Comparison of ENCODE assay signal across 30 cellular contexts in genomic region chr13:101728021-101728420, GRCh38.
"Had no signal": no experiment of that assay in that cellular context is flagged by ENCODE, and none has a peak within 500 bp of the region (broad histone marks: within the 10 kb centered on the region; RNA-seq: fewer than 3 reads in every experiment).

No MANE protein-coding gene starts in this region.

- H3K36me3 ChIP-seq: adrenal gland, breast epithelium, cardiac muscle cell had no signal

- H3K27me3 ChIP-seq: adrenal gland, ascending aorta, body of pancreas, brain microvascular endothelial cell, breast epithelium had no signal

- H3K9me3 ChIP-seq: adrenal gland, ascending aorta, body of pancreas, breast epithelium had no signal

- DNase-seq: activated effector memory CD4-positive, alpha-beta T cell treated with anti-CD3 and anti-CD28 coated beads, Interleukin-2, amount 50 U/mL, for 16 hours; activated effector memory CD4-positive, alpha-beta T cell treated with Interleukin-2 at 50 U/mL for 16 hours; activated gamma-delta T cell; activated gamma-delta T cell treated with Interleukin-2 at 50 U/mL for 16 hours; activated naive CD4-positive, alpha-beta T cell; activated naive CD4-positive, alpha-beta T cell treated with anti-CD3 and anti-CD28 coated beads for 36 hours; activated naive CD4-positive, alpha-beta T cell treated with anti-CD3 and anti-CD28 coated beads, Interleukin-2, amount 10 ng/mL, durations not matched to agents 7 days and 5 days; activated naive CD4-positive, alpha-beta T cell treated with anti-CD3 and anti-CD28 coated beads, Interleukin-2, amount 50 U/mL, for 16 hours; activated naive CD4-positive, alpha-beta T cell treated with Interleukin-2 at 50 U/mL for 16 hours; activated naive CD8-positive, alpha-beta T cell treated with anti-CD3 and anti-CD28 coated beads for 36 hours; activated naive CD8-positive, alpha-beta T cell treated with anti-CD3 and anti-CD28 coated beads, Interleukin-2, amount 10 ng/mL, durations not matched to agents 7 days and 5 days; activated naive CD8-positive, alpha-beta T cell treated with anti-CD3 and anti-CD28 coated beads, Interleukin-2, amount 50 U/mL, for 24 hours; activated T-cell treated with anti-CD3 and anti-CD28 coated beads, Interleukin-2, amount 50 U/mL, for 4 hours; activated T-cell treated with anti-CD3 and anti-CD28 coated beads, Interleukin-2, amount 50 U/mL, for 48 hours; activated T-cell treated with anti-CD3 and anti-CD28 coated beads, Interleukin-2, amount 50 U/mL, for 72 hours; adrenal gland; amniotic stem cell; amygdala; anterior cingulate cortex; aorta; body of pancreas; brain microvascular endothelial cell; caudate nucleus; central memory CD4-positive, alpha-beta T cell; cerebellar nuclear complex had no signal

- ATAC-seq: activated naive CD4-positive, alpha-beta T cell treated with anti-CD3 and anti-CD28 coated beads, Interleukin-2, amount 50 U/mL, for 72 hours; activated naive CD8-positive, alpha-beta T cell treated with anti-CD3 and anti-CD28 coated beads, Interleukin-2, amount 50 U/mL, for 24 hours; activated T-cell treated with anti-CD3 and anti-CD28 coated beads, Interleukin-2, amount 50 U/mL, for 4 hours; activated T-cell treated with anti-CD3 and anti-CD28 coated beads, Interleukin-2, amount 50 U/mL, for 72 hours; activated T-helper 17 cell treated with anti-CD3 and anti-CD28 coated beads, Interleukin-2, amount 50 U/mL, for 72 hours; body of pancreas had no signal

- H3K27ac ChIP-seq: adrenal gland, ascending aorta, body of pancreas, brain microvascular endothelial cell, breast epithelium, cardiac muscle cell had no signal

- H3K4me3 ChIP-seq: adrenal gland, ascending aorta, body of pancreas, breast epithelium, cardiac muscle cell had no signal
